In the genomic region with DNA sequence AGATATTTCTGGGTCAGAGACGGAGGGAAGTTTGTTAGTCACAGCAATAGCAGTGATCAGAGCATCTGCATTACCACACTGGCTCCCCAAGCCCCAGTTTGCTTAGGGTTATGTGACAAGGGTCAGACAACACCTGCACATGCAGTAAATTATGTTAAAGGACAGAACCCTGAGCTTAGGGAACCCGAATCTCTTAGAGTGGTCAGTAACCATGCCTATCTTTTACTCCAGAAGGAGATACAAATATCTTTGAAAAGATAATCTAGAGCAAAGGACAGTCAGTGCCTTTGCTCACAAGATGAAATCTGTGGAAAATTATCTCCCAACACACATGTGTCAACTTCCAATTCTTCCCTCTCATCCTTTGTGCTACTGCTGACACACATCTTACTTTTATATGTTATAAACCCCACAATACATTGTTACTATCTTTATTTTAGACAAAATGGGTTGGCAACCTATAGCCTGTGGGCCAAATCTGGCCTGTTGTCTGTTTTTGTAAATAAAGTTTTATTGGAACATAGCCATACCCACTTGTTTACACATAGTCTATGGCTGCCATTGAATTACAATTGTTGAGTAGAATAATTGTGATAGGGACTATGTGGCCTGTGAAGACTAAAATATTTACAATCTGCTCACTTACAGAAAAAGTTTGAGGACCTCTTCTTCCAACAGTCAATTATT, we compare ENCODE assay signal across 35 cellular contexts.
"Had no signal": no experiment of that assay in that cellular context is flagged by ENCODE, and none has a peak within 500 bp of the region (broad histone marks: within the 10 kb centered on the region; RNA-seq: fewer than 3 reads in every experiment).

No MANE protein-coding gene starts in this region.

- DNase-seq: Kasumi-1, MG63, MM.1S, MV-4-11, NCI-H1048, NCI-H1092, NCI-H1092 treated with DMSO at 0.1 percent for 48 hours, NCI-H1105, NCI-H1105 treated with DMSO at 0.1 percent for 48 hours, NCI-H1417, NCI-H1417 treated with DMSO at 0.1 percent for 48 hours, NCI-H1436, NCI-H1436 treated with DMSO at 0.1 percent for 48 hours, NCI-H146, NCI-H1694, NCI-H1694 treated with DMSO at 0.1 percent for 48 hours, NCI-H187, NCI-H187 treated with DMSO at 0.1 percent for 48 hours, NCI-H1930, NCI-H2029, NCI-H2029 treated with DMSO at 0.1 percent for 48 hours, NCI-H2081, NCI-H2081 treated with DMSO at 0.1 percent for 48 hours, NCI-H2107, NCI-H2171, NCI-H2171 treated with DMSO at 0.1 percent for 48 hours, NCI-H2227 treated with DMSO at 0.1 percent for 48 hours, NCI-H226, NCI-H345, NCI-H446, NCI-H446 treated with DMSO at 0.1 percent for 48 hours, NCI-H510A, NCI-H510A treated with DMSO at 0.1 percent for 48 hours, NCI-H524, NCI-H524 treated with DMSO at 0.1 percent for 48 hours had no signal

- H3K36me3 ChIP-seq: MG63 had no signal

- H3K4me3 ChIP-seq: MG63 had no signal

- H3K27me3 ChIP-seq: MG63 had no signal
